ENCODE assay signal across 1 cellular context in genomic region chr11:5160217-5160616, GRCh38.
TF ChIP-seq lines count a peak whose summit lies in the region.

No MANE protein-coding gene starts in this region.

TF ChIP-seq in K562, 482 proteins besides CTCF, POLR2A, EP300 and RAD21 (continued from another document):
- TF ChIP-seq ARNT (IDR thresholded peaks at IDR 0.05) = 0 out of 4 replicates have a peak, but pooled peaks of 1 of the 2 experiments have one; percentile 69
- peak; percentile 92 for TF ChIP-seq TCF3 (CRISPR knock-in tag; IDR thresholded peaks at IDR 0.05)
- TF ChIP-seq KDM1A (IDR thresholded peaks at IDR 0.05) = peak; percentile 82 to 91
TF ChIP-seq in K562: peak in this region for 41; not testable (repeated sequence) for 441.
